In the genomic region with DNA sequence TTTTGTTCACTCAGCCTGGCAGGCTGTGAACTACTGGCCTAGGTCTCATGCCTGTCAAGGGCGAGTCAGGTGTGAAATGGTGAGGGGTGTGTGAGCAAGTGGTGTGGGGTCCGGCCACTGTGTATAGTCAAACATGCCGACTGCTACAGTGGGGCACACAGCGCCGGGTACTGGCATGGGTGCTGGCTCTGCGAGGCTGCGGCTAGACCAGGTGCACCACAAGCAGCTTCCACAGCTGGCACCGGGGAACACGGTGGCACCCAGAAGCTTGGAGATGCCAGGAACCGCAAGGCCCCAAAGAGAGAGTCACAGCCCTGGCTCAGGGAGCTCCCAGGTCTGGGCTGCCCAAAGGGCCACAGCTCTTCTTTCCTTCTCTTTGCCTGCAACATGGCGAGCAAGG, we compare ENCODE assay signal across 26 cellular contexts. TPM values are rescaled to one million over a fixed set of nuclear protein-coding genes. Genes with fewer than 3 reads are reported as not detected.
A peak's percentile ranks its signal among the peaks of the same experiment; 100 is the strongest.
DNase-seq lines count a peak whose midpoint lies in the region; TF ChIP-seq lines count a peak whose summit lies in the region.
"Had no signal": no experiment of that assay in that cellular context is flagged by ENCODE, and none has a peak within 500 bp of the region (broad histone marks: within the 10 kb centered on the region; RNA-seq: fewer than 3 reads in every experiment).

No MANE protein-coding gene starts in this region.

- H3K36me3 ChIP-seq in neural cell (ENCODE audit: insufficient read depth, low read length), result no peaks in the 10 kb centered on the region
- H3K36me3 ChIP-seq in trophoblast cell (ENCODE audit: control insufficient read depth in 1 of 2, insufficient read depth in 2 of 2, low read length in 2 of 2), result no peaks in the 10 kb centered on the region
- H3K36me3 ChIP-seq in spleen, result no peaks in the 10 kb centered on the region
- H3K36me3 ChIP-seq in WERI-Rb-1, result no peaks in the 10 kb centered on the region
- H3K36me3 ChIP-seq: BE2C, BLaER1 had no signal

- no peak for TF ChIP-seq EP300 in neural cell (conservative IDR thresholded peaks at IDR 0.05; ENCODE audit: poor library complexity, severe bottlenecking)

- H2BK5ac ChIP-seq in trophoblast cell (ENCODE audit: low read depth, low read length, poor library complexity), result no peak overlapping the region

- peak overlapping the region; percentile 80 for H2BK12ac ChIP-seq in trophoblast cell (ENCODE audit: low read length)

- H3K27ac ChIP-seq in neural cell (ENCODE audit: low read length) (peak overlapping the region; percentile 88), trophoblast cell (ENCODE audit: low read depth, low read length) (no peak overlapping the region), spleen (no peak overlapping the region), WERI-Rb-1 (no peak overlapping the region)
- H3K27ac ChIP-seq: BLaER1 had no signal

- no peak overlapping the region for H3K4me3 ChIP-seq in neural cell (ENCODE audit: low read length)
- no peak overlapping the region for H3K4me3 ChIP-seq in trophoblast cell (ENCODE audit: low read depth, low read length)
- H3K4me3 ChIP-seq in spleen, result no peak overlapping the region
- H3K4me3 ChIP-seq in WERI-Rb-1 (ENCODE audit: low read depth, low read length), result no peak overlapping the region
- H3K4me3 ChIP-seq: BLaER1, GM12878 had no signal

- intact Hi-C loops in spleen (cut with DNase I; ENCODE audit: low total_unique reads), result no loop called here

- H3K23ac ChIP-seq in trophoblast cell (ENCODE audit: low read length), result no peak overlapping the region

- TF ChIP-seq RAD21 in neural cell (conservative IDR thresholded peaks at IDR 0.05), result no peak

- H4K12ac ChIP-seq in trophoblast cell (ENCODE audit: low read depth, low read length), result no peak overlapping the region

- TF ChIP-seq CTCF in neural cell (IDR thresholded peaks at IDR 0.05; ENCODE audit: poor library complexity, severe bottlenecking) (no peak), spleen (IDR thresholded peaks at IDR 0.05 in 8 of 11, conservative IDR thresholded peaks at IDR 0.05 in 3 of 11) (no peak), WERI-Rb-1 (IDR thresholded peaks at IDR 0.05; ENCODE audit: low read depth, low read length) (no peak)

- H4K91ac ChIP-seq in trophoblast cell (ENCODE audit: low read depth, low read length), result peak overlapping the region; percentile 59

- H3F3A ChIP-seq in neural cell (ENCODE audit: insufficient read depth, low read length, poor library complexity, severe bottlenecking), result peaks cover 5% of the 10 kb centered on the region

- peaks cover 5% of the 10 kb centered on the region for H3K79me1 ChIP-seq in trophoblast cell (ENCODE audit: low read length)

- H2AK5ac ChIP-seq in trophoblast cell (ENCODE audit: low read length), result peak overlapping the region; percentile 79

- H3K27me3 ChIP-seq in neural cell (ENCODE audit: insufficient read depth, low read depth, low read length) (no peaks in the 10 kb centered on the region), trophoblast cell (ENCODE audit: insufficient read depth, low read length) (no peaks in the 10 kb centered on the region), spleen (replicated peaks in 1 of 7) (no peaks in the 10 kb centered on the region), WERI-Rb-1 (ENCODE audit: insufficient read depth, low read depth, severe bottlenecking) (peaks cover 95% of the 10 kb centered on the region)
- H3K27me3 ChIP-seq: BE2C, BLaER1 had no signal

- no peak overlapping the region for H3K14ac ChIP-seq in trophoblast cell (ENCODE audit: low read length)

- H3K9ac ChIP-seq in neural cell (ENCODE audit: low read length), result no peak overlapping the region
- no peak overlapping the region for H3K9ac ChIP-seq in trophoblast cell (ENCODE audit: low read length)
- H3K9ac ChIP-seq: BLaER1 had no signal

- no peaks in the 10 kb centered on the region for H4K20me1 ChIP-seq in neural cell (ENCODE audit: insufficient read depth)
- H4K20me1 ChIP-seq: BLaER1 had no signal

- H3K18ac ChIP-seq in trophoblast cell (ENCODE audit: low read length), result peak overlapping the region; percentile 41

- no peak for DNase-seq in trophoblast cell
- peak; percentile 63 for DNase-seq in spleen
- DNase-seq in WERI-Rb-1, result no peak
- DNase-seq in NCI-H526 treated with DMSO at 0.1 percent for 48 hours (lab: John Stamatoyannopoulos, UW), result no peak
- no peak for DNase-seq in mucosa of gallbladder (ENCODE audit: low spot score)
- DNase-seq in stimulated activated naive CD4-positive, alpha-beta T cell treated with Interleukin-2 at 50 U/mL for 16 hours (lab: John Stamatoyannopoulos, UW), result no peak
- DNase-seq: 8988T; ACHN; BE2C; C1 segment of cervical spinal cord; CD4-positive, alpha-beta memory T cell; CD4-positive, CD25-positive, alpha-beta regulatory T cell; CD8-positive, alpha-beta memory T cell; COR-L47; DMS 273 treated with DMSO at 0.1 percent for 48 hours; DMS153; DMS53; DMS79; DND-41; EL; GDM1 had no signal

- H3K4me1 ChIP-seq in trophoblast cell (ENCODE audit: control insufficient read depth in 1 of 2, insufficient read depth in 2 of 2, low read length in 2 of 2) (peaks cover 11 to 15% of the 10 kb centered on the region in 2 experiments), spleen (no peaks in the 10 kb centered on the region)
- H3K4me1 ChIP-seq: BE2C, BLaER1 had no signal

- H2BK120ac ChIP-seq in trophoblast cell (ENCODE audit: insufficient read depth, low read length, poor library complexity), result peak overlapping the region; percentile 58

- H3K9me2 ChIP-seq in neural cell (ENCODE audit: insufficient read depth, low read length), result no peaks in the 10 kb centered on the region

- TF ChIP-seq POLR2A in spleen (IDR thresholded peaks at IDR 0.05), result no peak

- H3K79me2 ChIP-seq in neural cell (replicated peaks; ENCODE audit: insufficient read depth, low read length), result no peaks in the 10 kb centered on the region
- no peaks in the 10 kb centered on the region for H3K79me2 ChIP-seq in trophoblast cell (ENCODE audit: control insufficient read depth, insufficient read depth, low read length, poor library complexity)

- WGBS in trophoblast cell (ENCODE audit: extremely low coverage, insufficient coverage, insufficient read length), result no CpG with 5 or more reads among the region's 11 CpGs
- WGBS in spleen, 5 donors, result 77 to 89% (median 86%) methylated on average over 7 to 11 of the region's 11 CpGs

- no peak overlapping the region for H2AFZ ChIP-seq in neural cell (ENCODE audit: low read depth, low read length)
- no peak overlapping the region for H2AFZ ChIP-seq in trophoblast cell (ENCODE audit: insufficient read depth, low read length, poor library complexity)

- H3K4me2 ChIP-seq in neural cell (ENCODE audit: low read length), result no peak overlapping the region
- H3K4me2 ChIP-seq in trophoblast cell (ENCODE audit: low read length), result no peak overlapping the region
- H3K4me2 ChIP-seq: BLaER1 had no signal

- H4K8ac ChIP-seq in trophoblast cell (ENCODE audit: low read depth, low read length), result no peak overlapping the region

- H3K4ac ChIP-seq in trophoblast cell (ENCODE audit: low read depth, low read length), result no peak overlapping the region

- H3K9me3 ChIP-seq in neural cell (ENCODE audit: low read length), result no peaks in the 10 kb centered on the region
- H3K9me3 ChIP-seq in trophoblast cell (ENCODE audit: insufficient read depth, low read depth, low read length), result peaks cover 6% of the 10 kb centered on the region
- no peaks in the 10 kb centered on the region for H3K9me3 ChIP-seq in spleen
- H3K9me3 ChIP-seq in WERI-Rb-1 (ENCODE audit: severe bottlenecking), result no peaks in the 10 kb centered on the region
- H3K9me3 ChIP-seq: BE2C had no signal

TF ChIP-seq in neural cell, 6 proteins besides CTCF, POLR2A, EP300 and RAD21:
- TF ChIP-seq REST (IDR thresholded peaks at IDR 0.05; ENCODE audit: borderline replicate concordance) (no peak), POLR2AphosphoS5 (IDR thresholded peaks at IDR 0.05) (no peak), TAF1 (IDR thresholded peaks at IDR 0.05; ENCODE audit: low read depth) (no peak), EZH2 (IDR thresholded peaks at IDR 0.05; ENCODE audit: borderline replicate concordance, insufficient read depth, low read length, poor library complexity, severe bottlenecking) (no peak), MXI1 (conservative IDR thresholded peaks at IDR 0.05; ENCODE audit: poor library complexity, severe bottlenecking) (no peak), SMC3 (conservative IDR thresholded peaks at IDR 0.05; ENCODE audit: poor library complexity) (no peak)

RNA-seq across cellular contexts. Expression of gene CCDC68, which starts 49.7 kb away (rescaled TPM):
- polyA plus RNA-seq in neural cell (0.26 and 0.30 TPM in 2 replicates), spleen (1 to 10 TPM; 2.0 to 6.0 (median 3.7) TPM)
- polyA minus RNA-seq in neural cell, result 0.24 and 0.35 TPM in 2 replicates
- 3.6 and 5.0 TPM in 2 replicates for polyA plus RNA-seq in trophoblast cell (2013)
- total RNA-seq in spleen (10 to 100 TPM in 6 of 7 donors, 1 to 10 TPM in 1; 6.7 to 25.3 (median 16.6) TPM), mucosa of gallbladder (9.8 TPM)
- total RNA-seq: A673; CD4-positive, CD25-positive, alpha-beta regulatory T cell; CD8-positive, alpha-beta memory T cell; G401; GM12878 had no signal
- polyA plus RNA-seq: CD4-positive, alpha-beta memory T cell; CD4-positive, CD25-positive, alpha-beta regulatory T cell; CD8-positive, alpha-beta memory T cell had no signal
